1 cellular context compared by ENCODE assay signal in genomic region chr5:140632366-140633080, GRCh38.
TF ChIP-seq lines count a peak whose summit lies in the region.

No MANE protein-coding gene starts in this region.

TF ChIP-seq in HepG2, 621 proteins besides CTCF, POLR2A, EP300 and RAD21:
- TF ChIP-seq ARID5B (CRISPR knock-in tag; IDR thresholded peaks at IDR 0.05) (no peak), THAP9 (CRISPR knock-in tag; IDR thresholded peaks at IDR 0.05; ENCODE audit: borderline replicate concordance) (0 out of 2 replicates have a peak, but pooled peaks have one; percentile 8), ZNF292 (CRISPR knock-in tag; IDR thresholded peaks at IDR 0.05; ENCODE audit: borderline replicate concordance, low read depth) (0 out of 2 replicates have a peak, but pooled peaks have one; percentile 51), ZBTB4 (CRISPR knock-in tag; IDR thresholded peaks at IDR 0.05; ENCODE audit: borderline replicate concordance) (0 out of 2 replicates have a peak, but pooled peaks have one; percentile 49), ZFP91 (CRISPR knock-in tag; IDR thresholded peaks at IDR 0.05; ENCODE audit: borderline replicate concordance) (peak; percentile 32; the same call in 1 of the 2 replicates), GABPB1 (CRISPR knock-in tag; IDR thresholded peaks at IDR 0.05) (0 out of 2 replicates have a peak, but pooled peaks have one; percentile 6), ZBTB38 (CRISPR knock-in tag; IDR thresholded peaks at IDR 0.05) (peak; percentile 65; the same call in 1 of the 2 replicates), NFATC3 (CRISPR knock-in tag; IDR thresholded peaks at IDR 0.05) (no peak), ZHX1 (CRISPR knock-in tag; IDR thresholded peaks at IDR 0.05; ENCODE audit: low read depth) (0 out of 2 replicates have a peak, but pooled peaks have one; percentile 46), ZNF678 (CRISPR knock-in tag; IDR thresholded peaks at IDR 0.05) (0 out of 2 replicates have a peak, but pooled peaks have one; percentile 21), ZNF687 (CRISPR knock-in tag; IDR thresholded peaks at IDR 0.05) (peak; percentile 53), U2AF2 (IDR thresholded peaks at IDR 0.05; ENCODE audit: low read depth, low read length) (no peak), ZNF605 (CRISPR knock-in tag; IDR thresholded peaks at IDR 0.05) (0 out of 2 replicates have a peak, but pooled peaks have one; percentile 22)
